Comparison of ENCODE assay signal across 12 cellular contexts in the genomic region with DNA sequence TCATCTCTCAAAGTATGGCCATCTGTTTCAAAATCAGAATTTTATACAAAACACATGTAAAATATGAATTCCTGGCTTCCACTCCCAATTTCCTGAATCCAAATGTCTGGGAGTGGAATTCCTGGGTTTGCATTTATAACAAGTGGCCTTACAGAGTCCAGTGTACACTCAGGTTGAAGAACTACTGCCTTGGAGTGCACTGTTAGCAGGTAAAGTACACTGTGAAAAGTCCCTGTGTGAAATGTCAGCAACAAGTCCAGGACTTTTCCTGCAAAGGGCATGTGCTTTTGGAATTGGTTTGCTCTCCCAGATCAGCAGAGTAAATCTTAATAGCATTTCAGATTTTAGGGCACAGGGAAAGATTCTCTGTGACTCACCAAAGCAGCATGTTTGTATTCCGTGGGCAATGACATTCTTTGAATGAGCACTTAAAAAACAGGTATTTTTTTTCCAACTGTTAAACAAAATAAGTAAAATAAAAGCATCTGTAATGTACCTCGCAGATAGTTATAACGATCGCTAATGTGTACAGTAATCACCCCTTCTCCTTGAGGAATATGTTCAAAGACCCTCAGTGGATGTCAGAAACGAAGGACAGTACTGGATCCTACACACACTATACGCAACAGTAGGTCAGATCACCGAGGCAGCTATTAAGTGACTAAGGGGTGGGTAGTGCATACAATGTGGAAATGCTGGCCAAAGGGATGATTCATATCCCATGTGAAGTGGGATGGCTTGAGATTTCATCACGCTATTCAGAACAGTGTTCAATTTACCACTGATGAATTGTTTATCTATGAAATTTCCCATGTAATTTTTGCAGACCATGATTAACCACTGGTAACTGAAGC. TPM values are rescaled to one million over a fixed set of nuclear protein-coding genes. Genes with fewer than 3 reads are reported as not detected.
DNase-seq lines count a peak whose midpoint lies in the region; ATAC-seq lines count a peak whose summit lies in the region.
"Had no signal": no experiment of that assay in that cellular context is flagged by ENCODE, and none has a peak within 500 bp of the region (broad histone marks: within the 10 kb centered on the region; RNA-seq: fewer than 3 reads in every experiment).

No MANE protein-coding gene starts in this region.

- DNase-seq in EL = peak; percentile 97
- peak; percentile 81 for DNase-seq in NOMO-1 treated with dmso at 0.1 percent for 144 hours (lab: John Stamatoyannopoulos, UW; ENCODE audit: unreplicated experiment)
- DNase-seq in dermis microvascular lymphatic vessel endothelial cell (ENCODE audit: low read depth in 2 of 2) = peak; percentile 91 to 97
- peak; percentile 62 to 83 for DNase-seq in trophoblast cell
- DNase-seq in DMS 273 (lab: John Stamatoyannopoulos, UW; ENCODE audit: unreplicated experiment) = no peak
- no peak for DNase-seq in stimulated activated naive B cell treated with anti-CD40 and anti-IgM and Interleukin-4, amounts not matched to agents 10 μg/mL and 1 μg/mL and 100 μg/mL, for 72 hours
- no peak for DNase-seq in immature natural killer cell
- DNase-seq in amygdala (lab: John Stamatoyannopoulos, UW) = no peak
- DNase-seq: activated T-cell treated with anti-CD3 and anti-CD28 coated beads, Interleukin-2, amount 50 U/mL, for 48 hours; Kasumi-1; naive thymus-derived CD8-positive, alpha-beta T cell had no signal

- no peaks in the 10 kb centered on the region for H3K36me3 Mint-ChIP-seq in stimulated activated naive B cell treated with anti-CD40 and anti-IgM and Interleukin-4, amounts not matched to agents 10 μg/mL and 1 μg/mL and 100 μg/mL, for 72 hours
- H3K36me3 Mint-ChIP-seq in immature natural killer cell = no peaks in the 10 kb centered on the region
- H3K36me3 Mint-ChIP-seq: naive thymus-derived CD8-positive, alpha-beta T cell had no signal

- H2BK120ac ChIP-seq in trophoblast cell (ENCODE audit: insufficient read depth, low read length, poor library complexity) = no peak overlapping the region

- no peaks in the 10 kb centered on the region for H3K4me1 Mint-ChIP-seq in stimulated activated naive B cell treated with anti-CD40 and anti-IgM and Interleukin-4, amounts not matched to agents 10 μg/mL and 1 μg/mL and 100 μg/mL, for 72 hours
- H3K4me1 Mint-ChIP-seq in immature natural killer cell = no peaks in the 10 kb centered on the region
- H3K4me1 Mint-ChIP-seq: naive thymus-derived CD8-positive, alpha-beta T cell had no signal

- H2BK5ac ChIP-seq in trophoblast cell (ENCODE audit: low read depth, low read length, poor library complexity) = no peak overlapping the region

- H3K27ac Mint-ChIP-seq in stimulated activated naive B cell treated with anti-CD40 and anti-IgM and Interleukin-4, amounts not matched to agents 10 μg/mL and 1 μg/mL and 100 μg/mL, for 72 hours = no peak overlapping the region
- no peak overlapping the region for H3K27ac Mint-ChIP-seq in immature natural killer cell
- H3K27ac Mint-ChIP-seq: naive thymus-derived CD8-positive, alpha-beta T cell had no signal

- H3K9me3 ChIP-seq in trophoblast cell (ENCODE audit: insufficient read depth, low read depth, low read length) = no peaks in the 10 kb centered on the region
- H3K9me3 ChIP-seq: esophagus muscularis mucosa had no signal

- no peak overlapping the region for H3K27ac ChIP-seq in trophoblast cell (ENCODE audit: low read depth, low read length)
- H3K27ac ChIP-seq: esophagus muscularis mucosa had no signal

- H3K14ac ChIP-seq in trophoblast cell (ENCODE audit: low read length) = no peak overlapping the region

- H3K4me2 ChIP-seq in trophoblast cell (ENCODE audit: low read length) = no peak overlapping the region

- H4K8ac ChIP-seq in trophoblast cell (ENCODE audit: low read depth, low read length) = no peak overlapping the region

- ATAC-seq in stimulated activated naive B cell treated with anti-CD40 and anti-IgM and Interleukin-4, amounts not matched to agents 10 μg/mL and 1 μg/mL and 100 μg/mL, for 72 hours (replicated peaks) = no peak
- ATAC-seq: naive thymus-derived CD8-positive, alpha-beta T cell had no signal

- no peak overlapping the region for H3K4me3 ChIP-seq in trophoblast cell (ENCODE audit: low read depth, low read length)
- H3K4me3 ChIP-seq: esophagus muscularis mucosa had no signal

- no peak overlapping the region for H3K4ac ChIP-seq in trophoblast cell (ENCODE audit: low read depth, low read length)

- no peak overlapping the region for H2BK12ac ChIP-seq in trophoblast cell (ENCODE audit: low read length)

- H4K91ac ChIP-seq in trophoblast cell (ENCODE audit: low read depth, low read length) = no peak overlapping the region

- no CpG with 5 or more reads among the region's 8 CpGs for WGBS in trophoblast cell (ENCODE audit: extremely low coverage, insufficient coverage, insufficient read length)

- no peaks in the 10 kb centered on the region for H3K9me3 Mint-ChIP-seq in stimulated activated naive B cell treated with anti-CD40 and anti-IgM and Interleukin-4, amounts not matched to agents 10 μg/mL and 1 μg/mL and 100 μg/mL, for 72 hours
- H3K9me3 Mint-ChIP-seq in immature natural killer cell = peaks cover 0 to 3% (median 0%) of the 10 kb centered on the region in 6 donors
- H3K9me3 Mint-ChIP-seq: naive thymus-derived CD8-positive, alpha-beta T cell had no signal

- H2AK5ac ChIP-seq in trophoblast cell (ENCODE audit: low read length) = no peak overlapping the region

- H3K79me1 ChIP-seq in trophoblast cell (ENCODE audit: low read length) = peaks cover 3% of the 10 kb centered on the region

- no peak overlapping the region for H3K18ac ChIP-seq in trophoblast cell (ENCODE audit: low read length)

- H3K4me3 Mint-ChIP-seq in stimulated activated naive B cell treated with anti-CD40 and anti-IgM and Interleukin-4, amounts not matched to agents 10 μg/mL and 1 μg/mL and 100 μg/mL, for 72 hours = no peak overlapping the region
- H3K4me3 Mint-ChIP-seq in immature natural killer cell = no peak overlapping the region
- H3K4me3 Mint-ChIP-seq: naive thymus-derived CD8-positive, alpha-beta T cell had no signal

- H3K27me3 ChIP-seq in trophoblast cell (ENCODE audit: insufficient read depth, low read length) = no peaks in the 10 kb centered on the region

- H3K4me1 ChIP-seq in trophoblast cell (ENCODE audit: control insufficient read depth in 1 of 2, insufficient read depth in 2 of 2, low read length in 2 of 2) = peaks cover 0 to 5% of the 10 kb centered on the region in 2 experiments
- H3K4me1 ChIP-seq: esophagus muscularis mucosa had no signal

- no peak overlapping the region for H3K9ac ChIP-seq in trophoblast cell (ENCODE audit: low read length)

- no peaks in the 10 kb centered on the region for H3K36me3 ChIP-seq in trophoblast cell (ENCODE audit: control insufficient read depth in 1 of 2, insufficient read depth in 2 of 2, low read length in 2 of 2)
- H3K36me3 ChIP-seq: esophagus muscularis mucosa had no signal

- no peak overlapping the region for H4K12ac ChIP-seq in trophoblast cell (ENCODE audit: low read depth, low read length)

- H2AFZ ChIP-seq in trophoblast cell (ENCODE audit: insufficient read depth, low read length, poor library complexity) = no peak overlapping the region

- no peaks in the 10 kb centered on the region for H3K27me3 Mint-ChIP-seq in stimulated activated naive B cell treated with anti-CD40 and anti-IgM and Interleukin-4, amounts not matched to agents 10 μg/mL and 1 μg/mL and 100 μg/mL, for 72 hours
- peaks cover 0 to 5% (median 3%) of the 10 kb centered on the region in 3 donors for H3K27me3 Mint-ChIP-seq in immature natural killer cell (ENCODE audit: low read depth in 3 of 3)

- no peaks in the 10 kb centered on the region for H3K79me2 ChIP-seq in trophoblast cell (ENCODE audit: control insufficient read depth, insufficient read depth, low read length, poor library complexity)

- no peak overlapping the region for H3K23ac ChIP-seq in trophoblast cell (ENCODE audit: low read length)

RNA-seq across cellular contexts. Expression of a gene that starts 1.9 kb away (rescaled TPM):
- total RNA-seq in dermis microvascular lymphatic vessel endothelial cell = not detected in 2 replicates
- 0.26 and 0.38 TPM in 2 replicates for polyA plus RNA-seq in trophoblast cell (2013)
- not detected for polyA plus RNA-seq in immature natural killer cell
- total RNA-seq: esophagus muscularis mucosa; naive thymus-derived CD8-positive, alpha-beta T cell had no signal
- polyA plus RNA-seq: naive thymus-derived CD8-positive, alpha-beta T cell had no signal

Comparison
In these comparisons a context has a peak if more than half of its experiments do, and no peak if none do; other contexts are left out.
1. DNase-seq: peak in EL (single experiment), NOMO-1 treated with dmso at 0.1 percent for 144 hours (single experiment), dermis microvascular lymphatic vessel endothelial cell (2 of 2) and trophoblast cell (2 of 2); none in DMS 273 (single experiment), stimulated activated naive B cell treated with anti-CD40 and anti-IgM and Interleukin-4, amounts not matched to agents 10 μg/mL and 1 μg/mL and 100 μg/mL, for 72 hours (single experiment), immature natural killer cell (0 of 3) and amygdala (0 of 56).